Comparison of ENCODE assay signal across 31 cellular contexts in the genomic region with DNA sequence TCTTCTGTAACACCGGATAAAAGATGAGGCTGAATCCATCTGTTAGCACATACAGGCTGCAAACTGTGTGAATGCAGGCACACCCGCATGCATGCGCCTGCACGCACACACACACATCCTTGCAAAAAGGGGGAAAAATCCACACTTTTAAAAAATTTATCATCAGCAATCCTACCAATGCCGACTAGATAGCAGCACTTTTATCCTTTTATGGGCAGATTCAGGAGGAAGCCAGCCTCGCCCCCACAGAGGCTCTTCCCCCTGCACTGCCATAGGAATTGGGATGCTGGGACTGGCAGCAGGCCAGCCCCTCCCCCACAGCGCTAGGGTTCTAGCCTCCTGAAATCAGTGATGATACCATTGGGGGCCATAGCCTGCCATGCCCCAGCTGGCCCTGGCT. TPM values are rescaled to one million over a fixed set of nuclear protein-coding genes. Genes with fewer than 3 reads are reported as not detected.
DNase-seq lines count a peak whose midpoint lies in the region; TF ChIP-seq lines count a peak whose summit lies in the region.
"Had no signal": no experiment of that assay in that cellular context is flagged by ENCODE, and none has a peak within 500 bp of the region (broad histone marks: within the 10 kb centered on the region; RNA-seq: fewer than 3 reads in every experiment).

No MANE protein-coding gene starts in this region.

- H3K4me3 Mint-ChIP-seq in H9: no peak overlapping the region
- H3K4me3 Mint-ChIP-seq in activated T-cell treated with anti-CD3 and anti-CD28 coated beads, Interleukin-2, amount 50 U/mL, for 24 hours: no peak overlapping the region
- H3K4me3 Mint-ChIP-seq: activated CD4-positive, alpha-beta T cell treated with anti-CD3 and anti-CD28 coated beads, Interleukin-2, amount 10 ng/mL, durations not matched to agents 7 days and 5 days; activated naive CD8-positive, alpha-beta T cell treated with anti-CD3 and anti-CD28 coated beads for 36 hours; dendritic cell treated with granulocyte-macrophage colony-stimulating factor and Interleukin-4, amounts not matched to agents 40 ng/mL and 50 ng/mL, for 4 days; endodermal cell; HFFc6 had no signal

- H3K14ac ChIP-seq in H9 (ENCODE audit: insufficient read depth, low read length) (no peak overlapping the region), mesenchymal stem cell (ENCODE audit: low read length in 2 of 2) (peak overlapping the region in 1 of 2 experiments; percentile 44)

- H3K79me2 ChIP-seq in H9 (ENCODE audit: insufficient read depth, low read length) (no peaks in the 10 kb centered on the region), smooth muscle cell (ENCODE audit: low read depth) (no peaks in the 10 kb centered on the region)

- H2BK5ac ChIP-seq in H9 (ENCODE audit: insufficient read length, low read length): no peak overlapping the region
- H2BK5ac ChIP-seq in mesenchymal stem cell (ENCODE audit: low read depth, low read length, poor library complexity, severe bottlenecking): no peak overlapping the region

- peaks cover 17 to 19% of the 10 kb centered on the region in 2 experiments for H3K4me1 Mint-ChIP-seq in H9
- H3K4me1 Mint-ChIP-seq in activated T-cell treated with anti-CD3 and anti-CD28 coated beads, Interleukin-2, amount 50 U/mL, for 24 hours (ENCODE audit: low read depth): peaks cover 24% of the 10 kb centered on the region

- no peak overlapping the region for H3K4me3 ChIP-seq in mesenchymal stem cell (ENCODE audit: insufficient read depth in 1 of 2, low read depth in 1 of 2, low read length in 2 of 2)
- H3K4me3 ChIP-seq in smooth muscle cell: no peak overlapping the region
- H3K4me3 ChIP-seq: ascending aorta, heart left ventricle, suprapubic skin, uterus had no signal

- no CpG with 5 or more reads among the region's 7 CpGs for WGBS in H9 (ENCODE audit: extremely low coverage, insufficient read length, low lambda C conversion rate)
- 87% methylated on average over 7 of the region's 7 CpGs for WGBS in mesenchymal stem cell
- WGBS in smooth muscle cell (ENCODE audit: low lambda C conversion rate): 59% methylated on average over 7 of the region's 7 CpGs

- H3K36me3 ChIP-seq in mesenchymal stem cell (ENCODE audit: control insufficient read depth in 1 of 2, insufficient read depth in 2 of 2, low read depth in 1 of 2, low read length in 2 of 2) (peaks cover 4 to 17% of the 10 kb centered on the region in 2 experiments), smooth muscle cell (ENCODE audit: low read depth) (no peaks in the 10 kb centered on the region)
- H3K36me3 ChIP-seq: ascending aorta, suprapubic skin, uterus had no signal

- H3K79me1 ChIP-seq in H9 (ENCODE audit: insufficient read depth, low read depth, low read length, poor library complexity, severe bottlenecking): no peaks in the 10 kb centered on the region
- peaks cover 23% of the 10 kb centered on the region for H3K79me1 ChIP-seq in mesenchymal stem cell (replicated peaks; ENCODE audit: low read length, poor library complexity, severe bottlenecking)

- peaks cover 15% of the 10 kb centered on the region for H3F3A ChIP-seq in smooth muscle cell (ENCODE audit: low read depth)

- no peaks in the 10 kb centered on the region for H3K9me3 ChIP-seq in H9 (ENCODE audit: control insufficient read depth, low read depth, low read length)
- H3K9me3 ChIP-seq in mesenchymal stem cell (ENCODE audit: control insufficient read depth, low read length): peaks cover 2% of the 10 kb centered on the region
- H3K9me3 ChIP-seq in smooth muscle cell (replicated peaks; ENCODE audit: low read depth): no peaks in the 10 kb centered on the region
- H3K9me3 ChIP-seq: ascending aorta, heart left ventricle, suprapubic skin, uterus had no signal

- no peak overlapping the region for H2BK20ac ChIP-seq in H9 (ENCODE audit: low read depth, low read length, poor library complexity, severe bottlenecking)

- H3K27ac ChIP-seq in H9 (ENCODE audit: insufficient read length, low read depth, low read length) (no peak overlapping the region), angular gyrus (ENCODE audit: low read depth, low read length) (peak overlapping the region; percentile 64), mesenchymal stem cell (ENCODE audit: low read length, poor library complexity, severe bottlenecking) (no peak overlapping the region), smooth muscle cell (ENCODE audit: low read depth) (no peak overlapping the region)
- H3K27ac ChIP-seq: ascending aorta, RWPE1, suprapubic skin had no signal

- H3K23ac ChIP-seq in H9 (ENCODE audit: insufficient read length, low read depth, low read length): no peak overlapping the region
- no peak overlapping the region for H3K23ac ChIP-seq in mesenchymal stem cell (ENCODE audit: low read length in 2 of 2)

- no peak overlapping the region for H4K8ac ChIP-seq in H9 (replicated peaks; ENCODE audit: insufficient read length, low read depth, low read length)
- peak overlapping the region; percentile 50 for H4K8ac ChIP-seq in mesenchymal stem cell (ENCODE audit: low read length)

- DNase-seq in H9 (no peak), mesenchymal stem cell (no peak), smooth muscle cell (lab: John Stamatoyannopoulos, UW; ENCODE audit: unreplicated experiment) (no peak), GM13976 (ENCODE audit: low spot score) (no peak)
- DNase-seq in activated T-cell treated with anti-CD3 and anti-CD28 coated beads, Interleukin-2, amount 50 U/mL, for 24 hours: no peak
- DNase-seq in stimulated activated CD4-positive, alpha-beta T cell treated with anti-CD3 and anti-CD28 coated beads, Interleukin-15, amount 100 ng/mL, for 24 hours: no peak
- DNase-seq: activated B cell treated with CpG ODN at 0.5 μM for 24 hours; activated CD4-positive, alpha-beta T cell treated with anti-CD3 and anti-CD28 coated beads, Interleukin-2, amount 10 ng/mL, durations not matched to agents 7 days and 5 days; activated effector memory CD4-positive, alpha-beta T cell treated with anti-CD3 and anti-CD28 coated beads, Interleukin-2, amount 50 U/mL, for 16 hours; activated naive CD8-positive, alpha-beta T cell treated with anti-CD3 and anti-CD28 coated beads for 36 hours; activated T-cell treated with anti-CD3 and anti-CD28 coated beads, Interleukin-2, amount 50 U/mL, for 1 hour; central memory CD4-positive, alpha-beta T cell; DMS53; endodermal cell; GDM1; HFFc6; naive thymus-derived CD8-positive, alpha-beta T cell; NCI-H1105; NCI-H187; NCI-H524 treated with DMSO at 0.1 percent for 48 hours; OCI-M1; stimulated activated naive CD4-positive, alpha-beta T cell treated with Interleukin-2 at 50 U/mL for 16 hours; T-cell had no signal

- TF ChIP-seq CTCF in H9 (conservative IDR thresholded peaks at IDR 0.05): no peak
- TF ChIP-seq CTCF in smooth muscle cell (IDR thresholded peaks at IDR 0.05; ENCODE audit: borderline replicate concordance, insufficient read depth, poor library complexity, severe bottlenecking): no peak
- no peak for TF ChIP-seq CTCF in GM13976 (IDR thresholded peaks at IDR 0.05; ENCODE audit: borderline replicate concordance, control extremely low read depth, extremely low read depth, insufficient read depth, missing control alignments)

- H3K4ac ChIP-seq in H9 (ENCODE audit: low read depth, low read length): no peak overlapping the region
- no peak overlapping the region for H3K4ac ChIP-seq in mesenchymal stem cell (ENCODE audit: low read depth in 1 of 2, low read length in 2 of 2)

- H2BK120ac ChIP-seq in H9 (ENCODE audit: low read depth, low read length, poor library complexity, severe bottlenecking) (peak overlapping the region; percentile 7), mesenchymal stem cell (ENCODE audit: low read depth, low read length) (no peak overlapping the region)

- H3K23me2 ChIP-seq in H9 (ENCODE audit: insufficient read length, low read depth, low read length, poor library complexity, severe bottlenecking): no peaks in the 10 kb centered on the region

- H3K4me2 ChIP-seq in H9 (ENCODE audit: insufficient read depth, insufficient read length, low read length): no peak overlapping the region
- no peak overlapping the region for H3K4me2 ChIP-seq in mesenchymal stem cell (ENCODE audit: low read length, poor library complexity, severe bottlenecking)
- peak overlapping the region; percentile 29 for H3K4me2 ChIP-seq in smooth muscle cell

- H3K18ac ChIP-seq in H9 (ENCODE audit: insufficient read length, low read depth, low read length) (no peak overlapping the region), mesenchymal stem cell (ENCODE audit: low read depth in 1 of 2, low read length in 2 of 2) (peak overlapping the region; percentile 37 to 89)

- no peak overlapping the region for H3T11ph ChIP-seq in H9 (ENCODE audit: low read length)

- H3K36me3 Mint-ChIP-seq in H9 (ENCODE audit: insufficient read depth in 1 of 3, low read depth in 3 of 3): peaks cover 0 to 3% (median 0%) of the 10 kb centered on the region in 3 experiments; a peak in 2 of 7 replicates
- H3K36me3 Mint-ChIP-seq in activated T-cell treated with anti-CD3 and anti-CD28 coated beads, Interleukin-2, amount 50 U/mL, for 24 hours (ENCODE audit: low read depth): no peaks in the 10 kb centered on the region
- H3K36me3 Mint-ChIP-seq: activated naive CD8-positive, alpha-beta T cell treated with anti-CD3 and anti-CD28 coated beads for 36 hours; naive thymus-derived CD8-positive, alpha-beta T cell; T-cell had no signal

- peaks cover 2% of the 10 kb centered on the region; the same call in 1 of the 2 replicates for H3K27me3 Mint-ChIP-seq in H9 (ENCODE audit: low read depth)
- peaks cover 9% of the 10 kb centered on the region for H3K27me3 Mint-ChIP-seq in activated T-cell treated with anti-CD3 and anti-CD28 coated beads, Interleukin-2, amount 50 U/mL, for 24 hours
- H3K27me3 Mint-ChIP-seq: activated B cell treated with CpG ODN at 0.5 μM for 24 hours; activated CD4-positive, alpha-beta T cell treated with anti-CD3 and anti-CD28 coated beads, Interleukin-2, amount 10 ng/mL, durations not matched to agents 7 days and 5 days; dendritic cell treated with granulocyte-macrophage colony-stimulating factor and Interleukin-4, amounts not matched to agents 40 ng/mL and 50 ng/mL, for 4 days had no signal

- H3K56ac ChIP-seq in H9 (ENCODE audit: insufficient read length, low read depth, low read length): no peak overlapping the region

- H4K91ac ChIP-seq in H9 (ENCODE audit: insufficient read length, low read depth, low read length): no peak overlapping the region
- peak overlapping the region; percentile 30 for H4K91ac ChIP-seq in mesenchymal stem cell (ENCODE audit: low read length)

- H3K9ac ChIP-seq in H9 (ENCODE audit: extremely low read depth, insufficient read length, low read length) (no peak overlapping the region), mesenchymal stem cell (ENCODE audit: low read length) (no peak overlapping the region), smooth muscle cell (ENCODE audit: low read depth) (no peak overlapping the region)

- H4K20me1 ChIP-seq in H9 (ENCODE audit: control insufficient read depth, insufficient read depth, insufficient read length) (no peaks in the 10 kb centered on the region), smooth muscle cell (ENCODE audit: low read depth) (no peaks in the 10 kb centered on the region)

- no peak overlapping the region for H2BK15ac ChIP-seq in H9 (ENCODE audit: low read depth, low read length)
- peak overlapping the region; percentile 45 for H2BK15ac ChIP-seq in mesenchymal stem cell (ENCODE audit: low read depth, poor library complexity, severe bottlenecking)

- H2AK5ac ChIP-seq in H9 (ENCODE audit: insufficient read length, low read length): no peak overlapping the region
- peak overlapping the region; percentile 74 for H2AK5ac ChIP-seq in mesenchymal stem cell (ENCODE audit: low read length, severe bottlenecking)

- no peak overlapping the region for H2AFZ ChIP-seq in H9 (ENCODE audit: low read length)
- H2AFZ ChIP-seq in mesenchymal stem cell (ENCODE audit: low read depth, low read length): no peak overlapping the region
- H2AFZ ChIP-seq in smooth muscle cell (ENCODE audit: low read depth): no peak overlapping the region

- no peaks in the 10 kb centered on the region for H3K9me3 Mint-ChIP-seq in H9
- H3K9me3 Mint-ChIP-seq in activated T-cell treated with anti-CD3 and anti-CD28 coated beads, Interleukin-2, amount 50 U/mL, for 24 hours: no peaks in the 10 kb centered on the region
- H3K9me3 Mint-ChIP-seq: activated B cell treated with CpG ODN at 0.5 μM for 24 hours; activated naive CD8-positive, alpha-beta T cell treated with anti-CD3 and anti-CD28 coated beads for 36 hours; dendritic cell treated with granulocyte-macrophage colony-stimulating factor and Interleukin-4, amounts not matched to agents 40 ng/mL and 50 ng/mL, for 4 days; endodermal cell; T-cell had no signal

- H3K27ac Mint-ChIP-seq in H9: no peak overlapping the region
- no peak overlapping the region for H3K27ac Mint-ChIP-seq in activated T-cell treated with anti-CD3 and anti-CD28 coated beads, Interleukin-2, amount 50 U/mL, for 24 hours
- H3K27ac Mint-ChIP-seq: activated CD4-positive, alpha-beta T cell treated with anti-CD3 and anti-CD28 coated beads, Interleukin-2, amount 10 ng/mL, durations not matched to agents 7 days and 5 days; activated naive CD8-positive, alpha-beta T cell treated with anti-CD3 and anti-CD28 coated beads for 36 hours; endodermal cell; HFFc6; naive thymus-derived CD8-positive, alpha-beta T cell; T-cell had no signal

- in situ Hi-C loops in GM13976 (cut with MboI; ENCODE audit: low sequenced_read_pairs, unreplicated experiment): no loop called here

- H3K4me1 ChIP-seq in H9 (ENCODE audit: insufficient read depth, low read length): no peaks in the 10 kb centered on the region; the same call in none of the 2 replicates
- peaks cover 28% of the 10 kb centered on the region for H3K4me1 ChIP-seq in mesenchymal stem cell (ENCODE audit: control insufficient read depth, insufficient read depth, low read depth, low read length)
- H3K4me1 ChIP-seq in smooth muscle cell (ENCODE audit: low read depth): peaks cover 11% of the 10 kb centered on the region
- H3K4me1 ChIP-seq: ascending aorta had no signal

- H3K27me3 ChIP-seq in H9 (ENCODE audit: insufficient read depth, low read length) (no peaks in the 10 kb centered on the region), mesenchymal stem cell (ENCODE audit: control insufficient read depth in 1 of 2, insufficient read depth in 1 of 2, low read length in 2 of 2) (no peaks in the 10 kb centered on the region), smooth muscle cell (ENCODE audit: low read depth) (no peaks in the 10 kb centered on the region)
- H3K27me3 ChIP-seq: ascending aorta, heart left ventricle, suprapubic skin, uterus had no signal

- no peak overlapping the region for H2BK12ac ChIP-seq in H9 (ENCODE audit: insufficient read length, low read depth, low read length)
- peak overlapping the region; percentile 29 to 82 for H2BK12ac ChIP-seq in mesenchymal stem cell (ENCODE audit: low read length in 2 of 2)

- H4K5ac ChIP-seq in H9 (ENCODE audit: insufficient read length, low read depth, low read length): no peak overlapping the region

RNA-seq across cellular contexts. Expression of gene CYRIA, which starts 25.6 kb away (rescaled TPM):
- total RNA-seq in H9 (2021) (2.2 and 2.3 TPM in 2 replicates), smooth muscle cell (5.8 and 6.3 TPM in 2 replicates)
- 12.5 TPM for polyA plus RNA-seq in mesenchymal stem cell (2013, experiment 1 of 2)
- polyA plus RNA-seq in mesenchymal stem cell (2013, experiment 2 of 2): 14.3 TPM
- 1.7 and 4.1 TPM in 2 replicates for polyA plus RNA-seq in smooth muscle cell
- total RNA-seq: HFFc6 had no signal
- polyA plus RNA-seq: BJ had no signal
